1 cellular context compared by ENCODE assay signal in genomic region chr20:32797160-32797468, GRCh38.
TF ChIP-seq lines count a peak whose summit lies in the region.

No MANE protein-coding gene starts in this region.

TF ChIP-seq in IMR-90, 13 proteins besides CTCF, POLR2A, EP300 and RAD21:
- TF ChIP-seq CEBPB (IDR thresholded peaks at IDR 0.05; ENCODE audit: low read depth, low read length), result no peak
- no peak for TF ChIP-seq NFE2L2 (IDR thresholded peaks at IDR 0.05; ENCODE audit: low read depth, low read length)
- no peak for TF ChIP-seq FOS (IDR thresholded peaks at IDR 0.05; ENCODE audit: low read depth, low read length)
- no peak for TF ChIP-seq BHLHE40 (IDR thresholded peaks at IDR 0.05; ENCODE audit: low read depth, low read length)
- TF ChIP-seq SMC3 (IDR thresholded peaks at IDR 0.05; ENCODE audit: low read depth, low read length), result no peak
- no peak for TF ChIP-seq ELK1 (IDR thresholded peaks at IDR 0.05; ENCODE audit: borderline replicate concordance, low read depth, low read length)
- no peak for TF ChIP-seq USF2 (IDR thresholded peaks at IDR 0.05; ENCODE audit: low read depth, low read length)
- TF ChIP-seq CHD1 (IDR thresholded peaks at IDR 0.05; ENCODE audit: low read depth, low read length), result no peak
- TF ChIP-seq RCOR1 (IDR thresholded peaks at IDR 0.05; ENCODE audit: insufficient replicate concordance, low read length), result no peak
- TF ChIP-seq MXI1 (IDR thresholded peaks at IDR 0.05; ENCODE audit: borderline replicate concordance, low read depth, low read length), result no peak
- TF ChIP-seq MAFK (IDR thresholded peaks at IDR 0.05; ENCODE audit: low read depth, low read length), result no peak
- TF ChIP-seq RFX5 (IDR thresholded peaks at IDR 0.05; ENCODE audit: low read depth, low read length), result no peak
- TF ChIP-seq MAZ (IDR thresholded peaks at IDR 0.05; ENCODE audit: borderline replicate concordance, low read depth, low read length), result no peak
